ENCODE assay signal across 8 cellular contexts in genomic region chr7:73266719-73267368, GRCh38. TPM values are rescaled to one million over a fixed set of nuclear protein-coding genes. Genes with fewer than 3 reads are reported as not detected.
DNase-seq lines count a peak whose midpoint lies in the region; ATAC-seq and TF ChIP-seq lines count a peak whose summit lies in the region.
"Not testable (repeated sequence)": the region's sequence is repeated elsewhere in the genome, so short reads cannot be mapped to it uniquely, and the experiment has no call there.

No MANE protein-coding gene starts in this region.

- H3K27ac ChIP-seq in GM23338 (ENCODE audit: low read depth); upper lobe of right lung: not testable (repeated sequence)

- not testable (repeated sequence) for H3K9me3 Mint-ChIP-seq in GM23338

- not testable (repeated sequence) for H3K27ac Mint-ChIP-seq in GM23338, T-helper 17 cell

- TF ChIP-seq CTCF in GM23338 (conservative IDR thresholded peaks at IDR 0.05; ENCODE audit: low read depth in 2 of 2); upper lobe of right lung (IDR thresholded peaks at IDR 0.05): not testable (repeated sequence)

- H3K4me3 Mint-ChIP-seq in GM23338, T-helper 17 cell: not testable (repeated sequence)

- not testable (repeated sequence) for H3K4me2 ChIP-seq in GM23338

- not testable (repeated sequence) for H2AFZ ChIP-seq in GM23338

- not testable (repeated sequence) for DNase-seq in GM23338 (ENCODE audit: low spot score); T-helper 17 cell; Right ventricle myocardium superior; upper lobe of right lung

- H3K27me3 Mint-ChIP-seq in GM23338 (ENCODE audit: insufficient read depth, low read depth, poor library complexity); T-helper 17 cell: not testable (repeated sequence)

- not testable (repeated sequence) for H3K4me1 ChIP-seq in GM23338 (ENCODE audit: insufficient read depth); upper lobe of right lung

- H3K4me1 Mint-ChIP-seq in GM23338, T-helper 17 cell: not testable (repeated sequence)

- intact Hi-C loops in Right ventricle myocardium superior (cut with DNase I); upper lobe of right lung (cut with DNase I): not testable (repeated sequence)

- H3K9me2 ChIP-seq in GM23338 (ENCODE audit: insufficient read depth) = not testable (repeated sequence)

- not testable (repeated sequence) for H3K79me2 ChIP-seq in GM23338 (replicated peaks; ENCODE audit: insufficient read depth)

- not testable (repeated sequence) for H3K36me3 ChIP-seq in GM23338 (ENCODE audit: insufficient read depth); upper lobe of right lung

- not testable (repeated sequence) for H3K36me3 Mint-ChIP-seq in GM23338 (ENCODE audit: low read depth); T-helper 17 cell (ENCODE audit: low read depth)

- H4K20me1 ChIP-seq in GM23338 (replicated peaks; ENCODE audit: insufficient read depth) = not testable (repeated sequence)

- H3F3A ChIP-seq in GM23338 (replicated peaks; ENCODE audit: low read depth) = not testable (repeated sequence)

- ATAC-seq in GM18861 (IDR thresholded peaks at IDR 0.05; ENCODE audit: unreplicated experiment) (peak; percentile 63), GM19463 (IDR thresholded peaks at IDR 0.05; ENCODE audit: unreplicated experiment) (peak; percentile 82), GM23338 (peak; percentile 36; the same call in 2 of the 3 replicates), HG02973 (IDR thresholded peaks at IDR 0.05; ENCODE audit: unreplicated experiment) (peak; percentile 80), HG03378 (IDR thresholded peaks at IDR 0.05; ENCODE audit: unreplicated experiment) (peak; percentile 81), T-helper 17 cell (peak; percentile 63), Right ventricle myocardium superior (ENCODE audit: poor library complexity) (peak; percentile 86), upper lobe of right lung (peak; percentile 78)

- H3K27me3 ChIP-seq in GM23338 (ENCODE audit: insufficient read depth); upper lobe of right lung: not testable (repeated sequence)

- not testable (repeated sequence) for H3K4me3 ChIP-seq in GM23338, upper lobe of right lung

- not testable (repeated sequence) for H3K9me3 ChIP-seq in T-helper 17 cell (ENCODE audit: control insufficient read depth, low read length, poor library complexity, severe bottlenecking); upper lobe of right lung

RNA-seq across cellular contexts. Expression of gene NSUN5, which starts 41.8 kb away (rescaled TPM):
- total RNA-seq in GM23338 (2014; rRNA removed; shearing (Covaris generic)) = 71.2 and 73.4 TPM in 2 replicates
- 59.5 and 65.6 TPM in 2 replicates for polyA plus RNA-seq in GM23338 (2016; fragmentation: Nextera tagmentation; extraction: Ambion mirVana)
- total RNA-seq in T-helper 17 cell = 10 to 100 TPM; 31.4 to 33.3 TPM
- total RNA-seq in Right ventricle myocardium superior = 16.2 TPM
- total RNA-seq in upper lobe of right lung = 22.4 TPM

Comparison
In these comparisons a context has a peak if more than half of its experiments do, and no peak if none do; other contexts are left out.
1. ATAC-seq: peak in every context shown above with its lines; median percentile 86 in Right ventricle myocardium superior; 82 in GM19463; 81 in HG03378; 80 in HG02973; 78 in upper lobe of right lung; 63 in GM18861; 63 in T-helper 17 cell; 36 in GM23338.